29 cellular contexts compared by ENCODE assay signal in genomic region chr21:30620522-30620921, GRCh38.
"Had no signal": no experiment of that assay in that cellular context is flagged by ENCODE, and none has a peak within 500 bp of the region (broad histone marks: within the 10 kb centered on the region; RNA-seq: fewer than 3 reads in every experiment).

KRTAP20-4 (plus strand) TSS chr21:30620627.

- H3K36me3 ChIP-seq: adrenal gland, esophagus muscularis mucosa, gastrocnemius medialis, heart right ventricle had no signal

- H3K4me1 ChIP-seq: adrenal gland, body of pancreas, esophagus muscularis mucosa, foreskin keratinocyte, gastrocnemius medialis, heart right ventricle had no signal

- H3K4me2 ChIP-seq: hepatocyte had no signal

- H3K4me3 ChIP-seq: adrenal gland, body of pancreas, esophagus muscularis mucosa, gastrocnemius medialis, heart right ventricle, hepatocyte had no signal

- H3K27ac ChIP-seq: adrenal gland, body of pancreas, esophagus muscularis mucosa, gastrocnemius medialis, heart right ventricle, hepatocyte had no signal

- ATAC-seq: activated CD4-positive, alpha-beta T cell treated with anti-CD3 and anti-CD28 coated beads for 36 hours; activated CD8-positive, alpha-beta memory T cell treated with anti-CD3 and anti-CD28 coated beads, Interleukin-2, amount 10 ng/mL, durations not matched to agents 7 days and 5 days; activated CD8-positive, alpha-beta T cell treated with anti-CD3 and anti-CD28 coated beads, Interleukin-2, amount 10 ng/mL, durations not matched to agents 7 days and 5 days; activated naive CD8-positive, alpha-beta T cell treated with anti-CD3 and anti-CD28 coated beads, Interleukin-2, amount 50 U/mL, for 24 hours; body of pancreas; effector memory CD8-positive, alpha-beta T cell; foreskin keratinocyte; gastrocnemius medialis; heart right ventricle had no signal

- H2AFZ ChIP-seq: hepatocyte had no signal

- H3K9me3 ChIP-seq: adrenal gland, body of pancreas, esophagus muscularis mucosa, gastrocnemius medialis had no signal

- H3K79me2 ChIP-seq: hepatocyte had no signal

- DNase-seq: activated CD4-positive, alpha-beta memory T cell treated with anti-CD3 and anti-CD28 coated beads for 36 hours; activated CD4-positive, alpha-beta T cell treated with anti-CD3 and anti-CD28 coated beads for 36 hours; activated CD4-positive, alpha-beta T cell treated with anti-CD3 and anti-CD28 coated beads, Interleukin-2, amount 10 ng/mL, durations not matched to agents 24 days and 14 days; activated CD4-positive, CD25-positive, alpha-beta regulatory T cell; activated CD4-positive, CD25-positive, alpha-beta regulatory T cell treated with anti-CD3 and anti-CD28 coated beads, Interleukin-2, amount 50 U/mL, for 72 hours; activated CD8-positive, alpha-beta memory T cell treated with anti-CD3 and anti-CD28 coated beads, Interleukin-2, amount 10 ng/mL, durations not matched to agents 7 days and 5 days; activated CD8-positive, alpha-beta memory T cell treated with anti-CD3 and anti-CD28 coated beads, Interleukin-2, amount 50 U/mL, for 4 hours; activated CD8-positive, alpha-beta T cell treated with anti-CD3 and anti-CD28 coated beads, Interleukin-2, amount 10 ng/mL, durations not matched to agents 7 days and 5 days; activated effector memory CD4-positive, alpha-beta T cell treated with anti-CD3 and anti-CD28 coated beads, Interleukin-2, amount 50 U/mL, for 16 hours; activated naive CD4-positive, alpha-beta T cell treated with anti-CD3 and anti-CD28 coated beads for 36 hours; activated naive CD8-positive, alpha-beta T cell treated with anti-CD3 and anti-CD28 coated beads for 36 hours; activated naive CD8-positive, alpha-beta T cell treated with anti-CD3 and anti-CD28 coated beads, Interleukin-2, amount 50 U/mL, for 24 hours; activated T-cell treated with anti-CD3 and anti-CD28 coated beads, Interleukin-2, amount 50 U/mL, for 1 hour; activated T-cell treated with anti-CD3 and anti-CD28 coated beads, Interleukin-2, amount 50 U/mL, for 48 hours; adrenal gland; amygdala; aorta; body of pancreas; caudate nucleus; cortex of kidney; dermis blood vessel endothelial cell; effector CD4-positive, alpha-beta T cell; effector memory CD8-positive, alpha-beta T cell; erythroblast; foreskin keratinocyte; gastrocnemius medialis; heart right ventricle had no signal

- H3K27me3 ChIP-seq: adrenal gland, body of pancreas, esophagus muscularis mucosa, foreskin keratinocyte, gastrocnemius medialis, heart right ventricle, hepatocyte had no signal
